In the genomic region with DNA sequence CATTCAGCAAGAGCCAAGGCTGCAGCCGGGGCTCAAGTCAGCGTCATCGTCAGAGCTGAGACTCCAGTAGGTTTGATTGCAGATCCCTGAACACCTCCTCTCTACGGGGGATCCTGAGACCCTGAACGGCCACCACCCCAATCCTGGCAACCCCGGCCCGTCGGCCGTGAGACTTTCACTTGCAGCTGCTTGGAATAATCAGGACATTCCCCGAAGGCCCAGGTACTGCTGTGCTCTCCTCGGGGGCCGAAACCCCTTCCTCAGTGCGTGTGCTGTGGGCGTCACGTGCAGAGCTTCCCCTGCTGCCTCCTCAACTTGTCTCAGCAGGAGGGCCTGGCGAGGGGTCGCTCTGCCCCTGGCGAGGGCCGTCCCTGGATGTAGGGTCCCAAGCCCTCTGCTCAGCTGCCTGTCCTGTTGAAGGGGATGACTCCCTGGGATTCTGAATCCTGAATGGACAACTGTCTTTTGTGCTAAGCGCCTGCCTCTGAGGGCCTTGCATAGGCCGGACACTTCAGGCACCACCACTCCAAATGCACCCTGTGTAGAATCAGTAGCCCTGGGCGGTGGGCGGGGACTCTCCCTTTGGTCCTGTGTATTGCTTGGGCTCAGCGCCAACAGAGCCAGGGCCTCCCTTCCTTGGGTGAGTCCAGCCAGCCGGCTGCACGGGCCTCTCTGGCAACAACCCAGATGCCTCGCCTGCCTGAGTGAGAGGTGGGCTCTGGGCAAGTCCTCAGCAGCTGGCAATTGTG, we compare ENCODE assay signal across 2 cellular contexts.
TF ChIP-seq lines count a peak whose summit lies in the region.

No MANE protein-coding gene starts in this region.

TF ChIP-seq in SK-N-SH, 30 proteins besides CTCF, POLR2A, EP300 and RAD21 (continued from another document):
- TF ChIP-seq, protein P1, sequence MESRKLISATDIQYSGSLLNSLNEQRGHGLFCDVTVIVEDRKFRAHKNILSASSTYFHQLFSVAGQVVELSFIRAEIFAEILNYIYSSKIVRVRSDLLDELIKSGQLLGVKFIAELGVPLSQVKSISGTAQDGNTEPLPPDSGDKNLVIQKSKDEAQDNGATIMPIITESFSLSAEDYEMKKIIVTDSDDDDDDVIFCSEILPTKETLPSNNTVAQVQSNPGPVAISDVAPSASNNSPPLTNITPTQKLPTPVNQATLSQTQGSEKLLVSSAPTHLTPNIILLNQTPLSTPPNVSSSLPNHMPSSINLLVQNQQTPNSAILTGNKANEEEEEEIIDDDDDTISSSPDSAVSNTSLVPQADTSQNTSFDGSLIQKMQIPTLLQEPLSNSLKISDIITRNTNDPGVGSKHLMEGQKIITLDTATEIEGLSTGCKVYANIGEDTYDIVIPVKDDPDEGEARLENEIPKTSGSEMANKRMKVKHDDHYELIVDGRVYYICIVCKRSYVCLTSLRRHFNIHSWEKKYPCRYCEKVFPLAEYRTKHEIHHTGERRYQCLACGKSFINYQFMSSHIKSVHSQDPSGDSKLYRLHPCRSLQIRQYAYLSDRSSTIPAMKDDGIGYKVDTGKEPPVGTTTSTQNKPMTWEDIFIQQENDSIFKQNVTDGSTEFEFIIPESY (IDR thresholded peaks at IDR 0.05; ENCODE audit: borderline replicate concordance, low read depth), result no peak
- TF ChIP-seq NFIC (IDR thresholded peaks at IDR 0.05; ENCODE audit: borderline replicate concordance), result no peak
- TF ChIP-seq RXRA (IDR thresholded peaks at IDR 0.05; ENCODE audit: borderline replicate concordance, low read depth), result no peak
- no peak for TF ChIP-seq RFX5 (IDR thresholded peaks at IDR 0.05; ENCODE audit: low read length)

TF ChIP-seq in SK-N-SH treated with all-trans-retinoic acid at 6 μM for 48 hours, 23 proteins besides CTCF, POLR2A, EP300 and RAD21 (continued from another document):
- TF ChIP-seq, protein P2, sequence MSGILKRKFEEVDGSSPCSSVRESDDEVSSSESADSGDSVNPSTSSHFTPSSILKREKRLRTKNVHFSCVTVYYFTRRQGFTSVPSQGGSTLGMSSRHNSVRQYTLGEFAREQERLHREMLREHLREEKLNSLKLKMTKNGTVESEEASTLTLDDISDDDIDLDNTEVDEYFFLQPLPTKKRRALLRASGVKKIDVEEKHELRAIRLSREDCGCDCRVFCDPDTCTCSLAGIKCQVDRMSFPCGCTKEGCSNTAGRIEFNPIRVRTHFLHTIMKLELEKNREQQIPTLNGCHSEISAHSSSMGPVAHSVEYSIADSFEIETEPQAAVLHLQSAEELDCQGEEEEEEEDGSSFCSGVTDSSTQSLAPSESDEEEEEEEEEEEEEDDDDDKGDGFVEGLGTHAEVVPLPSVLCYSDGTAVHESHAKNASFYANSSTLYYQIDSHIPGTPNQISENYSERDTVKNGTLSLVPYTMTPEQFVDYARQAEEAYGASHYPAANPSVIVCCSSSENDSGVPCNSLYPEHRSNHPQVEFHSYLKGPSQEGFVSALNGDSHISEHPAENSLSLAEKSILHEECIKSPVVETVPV (CRISPR knock-in tag; IDR thresholded peaks at IDR 0.05), result no peak
- TF ChIP-seq SNAI2 (CRISPR knock-in tag; IDR thresholded peaks at IDR 0.05), result no peak
- TF ChIP-seq, protein P3, sequence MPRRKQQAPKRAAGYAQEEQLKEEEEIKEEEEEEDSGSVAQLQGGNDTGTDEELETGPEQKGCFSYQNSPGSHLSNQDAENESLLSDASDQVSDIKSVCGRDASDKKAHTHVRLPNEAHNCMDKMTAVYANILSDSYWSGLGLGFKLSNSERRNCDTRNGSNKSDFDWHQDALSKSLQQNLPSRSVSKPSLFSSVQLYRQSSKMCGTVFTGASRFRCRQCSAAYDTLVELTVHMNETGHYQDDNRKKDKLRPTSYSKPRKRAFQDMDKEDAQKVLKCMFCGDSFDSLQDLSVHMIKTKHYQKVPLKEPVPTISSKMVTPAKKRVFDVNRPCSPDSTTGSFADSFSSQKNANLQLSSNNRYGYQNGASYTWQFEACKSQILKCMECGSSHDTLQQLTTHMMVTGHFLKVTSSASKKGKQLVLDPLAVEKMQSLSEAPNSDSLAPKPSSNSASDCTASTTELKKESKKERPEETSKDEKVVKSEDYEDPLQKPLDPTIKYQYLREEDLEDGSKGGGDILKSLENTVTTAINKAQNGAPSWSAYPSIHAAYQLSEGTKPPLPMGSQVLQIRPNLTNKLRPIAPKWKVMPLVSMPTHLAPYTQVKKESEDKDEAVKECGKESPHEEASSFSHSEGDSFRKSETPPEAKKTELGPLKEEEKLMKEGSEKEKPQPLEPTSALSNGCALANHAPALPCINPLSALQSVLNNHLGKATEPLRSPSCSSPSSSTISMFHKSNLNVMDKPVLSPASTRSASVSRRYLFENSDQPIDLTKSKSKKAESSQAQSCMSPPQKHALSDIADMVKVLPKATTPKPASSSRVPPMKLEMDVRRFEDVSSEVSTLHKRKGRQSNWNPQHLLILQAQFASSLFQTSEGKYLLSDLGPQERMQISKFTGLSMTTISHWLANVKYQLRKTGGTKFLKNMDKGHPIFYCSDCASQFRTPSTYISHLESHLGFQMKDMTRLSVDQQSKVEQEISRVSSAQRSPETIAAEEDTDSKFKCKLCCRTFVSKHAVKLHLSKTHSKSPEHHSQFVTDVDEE (CRISPR knock-in tag; IDR thresholded peaks at IDR 0.05), result no peak
- TF ChIP-seq ISL1 (CRISPR knock-in tag; IDR thresholded peaks at IDR 0.05), result no peak
- no peak for TF ChIP-seq ZFP30 (CRISPR knock-in tag; IDR thresholded peaks at IDR 0.05)
- TF ChIP-seq CSDC2 (CRISPR knock-in tag; IDR thresholded peaks at IDR 0.05), result no peak
- TF ChIP-seq ZFP3 (CRISPR knock-in tag; IDR thresholded peaks at IDR 0.05), result no peak
